Comparison of ENCODE assay signal across 8 cellular contexts in genomic region chr3:20039082-20039764, GRCh38. TPM values are rescaled to one million over a fixed set of nuclear protein-coding genes. Genes with fewer than 3 reads are reported as not detected.
DNase-seq lines count a peak whose midpoint lies in the region; ATAC-seq and TF ChIP-seq lines count a peak whose summit lies in the region.

No MANE protein-coding gene starts in this region.

- H4K20me1 ChIP-seq in DND-41 (ENCODE audit: insufficient read depth, low read length): peaks cover 3% of the 10 kb centered on the region; the same call in 1 of the 2 replicates

- peak overlapping the region; percentile 59 to 85; a peak in 3 of 4 replicates for H3K4me3 ChIP-seq in DND-41 (ENCODE audit: low read depth in 1 of 2, low read length in 2 of 2)
- H3K4me3 ChIP-seq in esophagus muscularis mucosa: peak overlapping the region; percentile 58 to 94 (median 80)
- H3K4me3 ChIP-seq in parathyroid adenoma (ENCODE audit: low read depth, low read length): peak overlapping the region; percentile 73

- H3K27me3 ChIP-seq in DND-41 (ENCODE audit: insufficient read depth, low read length, poor library complexity) (peaks cover 11% of the 10 kb centered on the region), esophagus muscularis mucosa (no peaks in the 10 kb centered on the region), parathyroid adenoma (ENCODE audit: control insufficient read depth, insufficient read depth, low read length) (no peaks in the 10 kb centered on the region)

- H3K27ac ChIP-seq in DND-41 (ENCODE audit: low read length): peak overlapping the region; percentile 64
- H3K27ac ChIP-seq in RWPE1: peak overlapping the region; percentile 95
- peak overlapping the region; percentile 85 to 99 (median 97) for H3K27ac ChIP-seq in esophagus muscularis mucosa (replicated peaks in 1 of 4)
- peak overlapping the region; percentile 93 for H3K27ac ChIP-seq in parathyroid adenoma

- ATAC-seq in DND-41 (ENCODE audit: insufficient read depth, low read depth): no peak
- ATAC-seq in HG03196 (IDR thresholded peaks at IDR 0.05; ENCODE audit: unreplicated experiment): no peak

- H3K36me3 ChIP-seq in DND-41 (ENCODE audit: insufficient read depth, low read length) (no peaks in the 10 kb centered on the region), esophagus muscularis mucosa (no peaks in the 10 kb centered on the region), parathyroid adenoma (ENCODE audit: control insufficient read depth, insufficient read depth, low read length) (no peaks in the 10 kb centered on the region)

- TF ChIP-seq CTCF in DND-41 (IDR thresholded peaks at IDR 0.05; ENCODE audit: borderline replicate concordance, extremely low read depth, low read length, poor library complexity, severe bottlenecking) (no peak), RWPE1 (conservative IDR thresholded peaks at IDR 0.05; ENCODE audit: low read depth) (no peak), esophagus muscularis mucosa (IDR thresholded peaks at IDR 0.05) (no peak), parathyroid adenoma (IDR thresholded peaks at IDR 0.05) (no peak)

- intact Hi-C loops in esophagus muscularis mucosa (cut with DNase I): loop anchor here (5.0 kb wide), 1 partner anchor 108 kb away; no protein-coding TSS in a partner anchor

- H3K9ac ChIP-seq in DND-41 (ENCODE audit: low read depth, low read length): peak overlapping the region; percentile 70
- H3K9ac ChIP-seq in parathyroid adenoma: peak overlapping the region; percentile 41

- TF ChIP-seq POLR2A in esophagus muscularis mucosa (IDR thresholded peaks at IDR 0.05; ENCODE audit: low read depth): no peak

- no peaks in the 10 kb centered on the region for H3K9me3 ChIP-seq in DND-41 (ENCODE audit: insufficient read depth, low read length, severe bottlenecking)
- no peaks in the 10 kb centered on the region for H3K9me3 ChIP-seq in esophagus muscularis mucosa
- H3K9me3 ChIP-seq in parathyroid adenoma (ENCODE audit: control insufficient read depth, low read length): no peaks in the 10 kb centered on the region

- peak overlapping the region; percentile 85 for H2AFZ ChIP-seq in DND-41 (ENCODE audit: low read depth, low read length)
- peak overlapping the region; percentile 90 for H2AFZ ChIP-seq in parathyroid adenoma

- H3K4me1 ChIP-seq in DND-41 (ENCODE audit: insufficient read depth, low read length) (peaks cover 46% of the 10 kb centered on the region), esophagus muscularis mucosa (peaks cover 35 to 45% (median 43%) of the 10 kb centered on the region in 4 donors), parathyroid adenoma (peaks cover 26% of the 10 kb centered on the region)

- no peak for TF ChIP-seq EP300 in esophagus muscularis mucosa (IDR thresholded peaks at IDR 0.05)

- DNase-seq in DND-41: no peak
- no peak for DNase-seq in RWPE1 (ENCODE audit: low spot score)
- DNase-seq in esophagus muscularis mucosa (ENCODE audit: extremely low spot score): no peak
- no peak for DNase-seq in MV-4-11 (lab: John Stamatoyannopoulos, UW)
- DNase-seq in NCI-H1694 (lab: John Stamatoyannopoulos, UW): no peak
- DNase-seq in NCI-H1105 treated with DMSO at 0.1 percent for 48 hours (lab: John Stamatoyannopoulos, UW): no peak

- POLR2A ChIA-PET in RWPE1 (lab: Yijun Ruan, JAX; ENCODE audit: low non-redundant PET): no interaction called here

- H3K79me2 ChIP-seq in DND-41 (ENCODE audit: insufficient read depth, low read length): peaks cover 7% of the 10 kb centered on the region
- H3K79me2 ChIP-seq in parathyroid adenoma: peaks cover 10% of the 10 kb centered on the region

- CTCF ChIA-PET in RWPE1 (lab: Yijun Ruan, JAX): no interaction called here

- H3K4me2 ChIP-seq in DND-41 (ENCODE audit: insufficient read depth, low read length) (peak overlapping the region; percentile 95), parathyroid adenoma (ENCODE audit: low read length) (peak overlapping the region; percentile 90)

- WGBS in esophagus muscularis mucosa: 13% methylated on average over 14 of the region's 14 CpGs

RNA-seq across cellular contexts. Expression of gene KAT2B, which starts 1.0 kb away (rescaled TPM):
- total RNA-seq in esophagus muscularis mucosa: 10 to 100 TPM; 37.8 to 58.5 (median 49.5) TPM

RNA-seq across cellular contexts. Expression of gene PP2D1, which starts 27.2 kb away (rescaled TPM):
- total RNA-seq in esophagus muscularis mucosa: not detected
